ENCODE assay signal across 29 cellular contexts in the genomic region with DNA sequence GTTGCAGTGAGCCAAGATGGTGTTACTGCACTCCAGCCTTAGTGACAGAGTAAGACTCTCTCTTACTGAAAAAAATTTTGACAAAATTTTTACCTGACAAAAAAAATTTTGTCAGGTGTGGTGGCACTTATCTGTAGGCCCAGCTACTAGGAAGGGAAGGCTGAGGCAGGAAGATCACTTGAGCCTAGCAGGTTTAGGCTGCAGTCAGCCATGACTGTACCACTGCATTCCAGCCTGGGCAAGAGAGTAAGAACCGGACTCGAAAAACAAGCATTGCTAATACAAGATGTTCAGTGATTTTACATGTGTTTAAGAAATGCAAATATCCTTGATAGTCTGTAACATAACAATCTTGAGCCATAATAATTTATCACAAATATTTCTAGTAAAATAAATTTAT.
"Had no signal": no experiment of that assay in that cellular context is flagged by ENCODE, and none has a peak within 500 bp of the region (broad histone marks: within the 10 kb centered on the region; RNA-seq: fewer than 3 reads in every experiment).

No MANE protein-coding gene starts in this region.

- H3K4me3 ChIP-seq: neural progenitor cell, ovary, psoas muscle, right lobe of liver, sigmoid colon, stomach, thoracic aorta, tibial artery, transverse colon, upper lobe of right lung, uterus had no signal

- H3K4me1 ChIP-seq: neural progenitor cell, parathyroid adenoma, psoas muscle, right lobe of liver, stomach, tibial artery, transverse colon, upper lobe of right lung, uterus had no signal

- ATAC-seq: naive thymus-derived CD4-positive, alpha-beta T cell; natural killer cell; psoas muscle; right cardiac atrium; right lobe of liver; stimulated activated effector memory CD8-positive, alpha-beta T cell treated with anti-CD3 and anti-CD28 coated beads, Interleukin-12 subunit alpha, Interleukin-12 subunit beta, amount 100 ng/mL, for 72 hours; stimulated activated naive B cell treated with anti-CD40 and anti-IgM and Interleukin-4, amounts not matched to agents 10 μg/mL and 1 μg/mL and 100 μg/mL, for 72 hours; upper lobe of right lung had no signal

- H3K27ac ChIP-seq: neural progenitor cell, ovary, parathyroid adenoma, psoas muscle, right lobe of liver, sigmoid colon, stomach, thoracic aorta, tibial artery, transverse colon, upper lobe of right lung, uterus had no signal

- H3K9me3 ChIP-seq: ovary, psoas muscle, right lobe of liver, sigmoid colon, stomach, thoracic aorta, tibial artery, transverse colon, upper lobe of right lung, uterus had no signal

- DNase-seq: naive thymus-derived CD4-positive, alpha-beta T cell; natural killer cell; occipital lobe; ovary; posterior cingulate gyrus; psoas muscle; right cardiac atrium; right lobe of liver; sigmoid colon; small intestine; stimulated activated CD4-positive, alpha-beta T cell treated with anti-CD3 and anti-CD28 coated beads, Interleukin-15, amount 100 ng/mL, for 24 hours; stimulated activated CD4-positive, alpha-beta T cell treated with anti-CD3 and anti-CD28 coated beads, Interleukin-2, amount 100 ng/mL, for 24 hours; stimulated activated CD4-positive, alpha-beta T cell treated with anti-CD3 and anti-CD28 coated beads, Interleukin-2, amount 100 ng/mL, for 48 hours; stimulated activated CD4-positive, alpha-beta T cell treated with anti-CD3 and anti-CD28 coated beads, Interleukin-4, amount 100 ng/mL, for 24 hours; stimulated activated naive B cell treated with anti-CD40 and anti-IgM and Interleukin-4, amounts not matched to agents 10 μg/mL and 1 μg/mL and 100 μg/mL, for 72 hours; stimulated activated naive CD4-positive, alpha-beta T cell treated with Interleukin-2 at 50 U/mL for 16 hours; stomach; tibial artery; transverse colon; upper lobe of right lung; uterus had no signal

- H3K9me3 Mint-ChIP-seq: natural killer cell; nephron; neural progenitor cell; stimulated activated effector memory CD8-positive, alpha-beta T cell treated with anti-CD3 and anti-CD28 coated beads, Interleukin-12 subunit alpha, Interleukin-12 subunit beta, amount 100 ng/mL, for 72 hours; stimulated activated naive B cell treated with anti-CD40 and anti-IgM and Interleukin-4, amounts not matched to agents 10 μg/mL and 1 μg/mL and 100 μg/mL, for 72 hours; stimulated activated naive CD8-positive, alpha-beta T cell treated with anti-CD3 and anti-CD28 coated beads, Interleukin-15, Interleukin-2, amounts not matched to agents 100 ng/mL and 50 ng/mL, for 24 hours; type B pancreatic cell had no signal

- H3K36me3 ChIP-seq: ovary, uterus had no signal

- H3K36me3 Mint-ChIP-seq: natural killer cell had no signal

- H3K4me3 Mint-ChIP-seq: naive thymus-derived CD4-positive, alpha-beta T cell; natural killer cell; nephron; neural progenitor cell; stimulated activated effector memory CD8-positive, alpha-beta T cell treated with anti-CD3 and anti-CD28 coated beads, Interleukin-12 subunit alpha, Interleukin-12 subunit beta, amount 100 ng/mL, for 72 hours; stimulated activated naive B cell treated with anti-CD40 and anti-IgM and Interleukin-4, amounts not matched to agents 10 μg/mL and 1 μg/mL and 100 μg/mL, for 72 hours; stimulated activated naive CD8-positive, alpha-beta T cell treated with anti-CD3 and anti-CD28 coated beads, Interleukin-15, Interleukin-2, amounts not matched to agents 100 ng/mL and 50 ng/mL, for 24 hours; type B pancreatic cell had no signal

- H3K27ac Mint-ChIP-seq: naive thymus-derived CD4-positive, alpha-beta T cell; natural killer cell; neural progenitor cell; stimulated activated effector memory CD8-positive, alpha-beta T cell treated with anti-CD3 and anti-CD28 coated beads, Interleukin-12 subunit alpha, Interleukin-12 subunit beta, amount 100 ng/mL, for 72 hours; type B pancreatic cell had no signal

- H3K27me3 Mint-ChIP-seq: naive thymus-derived CD4-positive, alpha-beta T cell; progenitor cell of endocrine pancreas; stimulated activated naive B cell treated with anti-CD40 and anti-IgM and Interleukin-4, amounts not matched to agents 10 μg/mL and 1 μg/mL and 100 μg/mL, for 72 hours; stimulated activated naive CD8-positive, alpha-beta T cell treated with anti-CD3 and anti-CD28 coated beads, Interleukin-15, Interleukin-2, amounts not matched to agents 100 ng/mL and 50 ng/mL, for 24 hours; type B pancreatic cell had no signal

- H3K4me1 Mint-ChIP-seq: natural killer cell, neural progenitor cell had no signal

- H3K27me3 ChIP-seq: neural progenitor cell, ovary, right lobe of liver, sigmoid colon, stomach, tibial artery, transverse colon, upper lobe of right lung, uterus had no signal
